ENCODE assay signal across 10 cellular contexts in the genomic region with DNA sequence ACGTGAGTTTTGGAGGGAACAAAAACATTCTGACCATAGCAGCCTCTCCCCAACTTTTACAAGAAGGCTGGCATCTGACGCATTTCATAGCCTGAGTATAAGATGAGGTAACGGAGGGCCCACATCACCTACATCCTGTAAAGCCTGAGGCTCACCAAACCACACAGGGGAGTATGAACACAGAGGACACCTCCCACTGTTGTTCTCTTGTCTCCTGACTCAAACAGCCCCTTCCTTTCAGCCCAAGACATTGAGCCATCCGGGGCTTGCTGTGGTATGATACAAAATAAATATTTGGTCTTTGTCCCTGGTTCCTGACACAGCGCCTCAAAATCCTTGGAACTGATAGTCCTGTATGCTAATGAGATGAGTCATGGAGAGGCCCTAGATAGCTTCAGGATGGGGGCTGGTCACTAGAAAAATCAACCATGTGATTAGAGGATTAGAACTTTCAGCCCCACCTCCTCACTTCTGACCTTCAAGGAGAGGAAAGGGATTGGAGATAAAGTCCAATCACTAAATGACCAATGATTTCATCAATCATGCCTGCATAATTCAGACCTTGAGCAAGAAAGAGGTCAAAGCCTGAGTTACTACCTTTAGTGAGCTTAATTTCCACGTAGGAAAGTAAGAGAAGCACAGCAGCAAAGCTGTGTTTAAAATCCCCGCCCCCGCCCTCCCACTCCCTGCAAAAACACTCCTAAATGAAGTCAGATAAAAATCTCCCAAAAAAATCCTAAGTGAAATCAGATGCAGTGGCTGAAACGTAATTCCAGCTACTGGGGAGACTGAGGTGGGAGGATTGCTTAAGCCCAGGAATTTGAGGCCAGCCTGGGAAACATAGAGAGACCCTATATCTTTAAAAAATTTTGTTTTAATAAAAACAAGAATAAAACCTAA.
A peak's percentile ranks its signal among the peaks of the same experiment; 100 is the strongest.
DNase-seq lines count a peak whose midpoint lies in the region; ATAC-seq and TF ChIP-seq lines count a peak whose summit lies in the region.
"Had no signal": no experiment of that assay in that cellular context is flagged by ENCODE, and none has a peak within 500 bp of the region (broad histone marks: within the 10 kb centered on the region; RNA-seq: fewer than 3 reads in every experiment).

No MANE protein-coding gene starts in this region.

- no peak for TF ChIP-seq CTCF in fibroblast of villous mesenchyme (IDR thresholded peaks at IDR 0.05; ENCODE audit: insufficient read depth, low read depth, low read length)

- H3K4me3 Mint-ChIP-seq in activated CD4-positive, alpha-beta T cell treated with anti-CD3 and anti-CD28 coated beads for 36 hours, result no peak overlapping the region
- peak overlapping the region; percentile 47 for H3K4me3 Mint-ChIP-seq in activated CD8-positive, alpha-beta T cell treated with anti-CD3 and anti-CD28 coated beads, Interleukin-2, amount 10 ng/mL, durations not matched to agents 7 days and 5 days
- H3K4me3 Mint-ChIP-seq in stimulated activated effector memory CD8-positive, alpha-beta T cell treated with anti-CD3 and anti-CD28 coated beads, Interleukin-12 subunit alpha, Interleukin-12 subunit beta, amount 100 ng/mL, for 72 hours, result peak overlapping the region; percentile 58
- H3K4me3 Mint-ChIP-seq: activated naive CD4-positive, alpha-beta T cell treated with anti-CD3 and anti-CD28 coated beads, Interleukin-2, amount 50 U/mL, for 24 hours had no signal

- peaks cover 3% of the 10 kb centered on the region for H3K27me3 Mint-ChIP-seq in activated CD4-positive, alpha-beta T cell treated with anti-CD3 and anti-CD28 coated beads for 36 hours
- H3K27me3 Mint-ChIP-seq in activated CD8-positive, alpha-beta T cell treated with anti-CD3 and anti-CD28 coated beads, Interleukin-2, amount 10 ng/mL, durations not matched to agents 7 days and 5 days (ENCODE audit: low read depth), result no peaks in the 10 kb centered on the region
- H3K27me3 Mint-ChIP-seq: activated naive CD4-positive, alpha-beta T cell treated with anti-CD3 and anti-CD28 coated beads, Interleukin-2, amount 50 U/mL, for 24 hours had no signal

- CTCF ChIA-PET in activated CD4-positive, alpha-beta T cell treated with anti-CD3 and anti-CD28 coated beads for 36 hours (lab: Charles Lee), result interaction anchor here (0.7 to 5.6 kb wide), 14 partner anchors 8 to 1070 kb away, joined by 3 to 30 read pairs (median 3); no protein-coding TSS in a partner anchor
- CTCF ChIA-PET in activated CD8-positive, alpha-beta T cell treated with anti-CD3 and anti-CD28 coated beads, Interleukin-2, amount 10 ng/mL, durations not matched to agents 7 days and 5 days (lab: Charles Lee), result interaction anchor here (1.1 to 6.5 kb wide), 9 partner anchors 9 to 611 kb away, joined by 3 to 69 read pairs (median 5); no protein-coding TSS in a partner anchor

- H3K36me3 Mint-ChIP-seq in activated CD4-positive, alpha-beta T cell treated with anti-CD3 and anti-CD28 coated beads for 36 hours (ENCODE audit: low read depth), result no peaks in the 10 kb centered on the region
- peaks cover 5% of the 10 kb centered on the region for H3K36me3 Mint-ChIP-seq in activated CD8-positive, alpha-beta T cell treated with anti-CD3 and anti-CD28 coated beads, Interleukin-2, amount 10 ng/mL, durations not matched to agents 7 days and 5 days (ENCODE audit: low read depth)
- H3K36me3 Mint-ChIP-seq in stimulated activated effector memory CD8-positive, alpha-beta T cell treated with anti-CD3 and anti-CD28 coated beads, Interleukin-12 subunit alpha, Interleukin-12 subunit beta, amount 100 ng/mL, for 72 hours, result no peaks in the 10 kb centered on the region
- H3K36me3 Mint-ChIP-seq: activated naive CD4-positive, alpha-beta T cell treated with anti-CD3 and anti-CD28 coated beads, Interleukin-2, amount 50 U/mL, for 24 hours had no signal

- intact Hi-C loops in activated CD4-positive, alpha-beta T cell treated with anti-CD3 and anti-CD28 coated beads for 36 hours (cut with DNase I, micrococcal nuclease), result loop anchor here (1.0 to 5.0 kb wide), 8 partner anchors 75 to 412 kb away; a partner anchor contains a TSS

- POLR2A ChIA-PET in activated CD4-positive, alpha-beta T cell treated with anti-CD3 and anti-CD28 coated beads for 36 hours (lab: Charles Lee), result interaction anchor here (1.7 kb wide), 1 partner anchor 178 kb away, joined by 4 read pairs; no protein-coding TSS in a partner anchor
- POLR2A ChIA-PET in activated CD8-positive, alpha-beta T cell treated with anti-CD3 and anti-CD28 coated beads, Interleukin-2, amount 10 ng/mL, durations not matched to agents 7 days and 5 days (lab: Charles Lee), result interaction anchor here (1.7 to 3.2 kb wide), 3 partner anchors 21 to 182 kb away, joined by 4 to 49 read pairs (median 10); a partner anchor contains a TSS

- peak; percentile 86 for ATAC-seq in activated CD4-positive, alpha-beta T cell treated with anti-CD3 and anti-CD28 coated beads for 36 hours
- peak; percentile 88 for ATAC-seq in activated CD8-positive, alpha-beta T cell treated with anti-CD3 and anti-CD28 coated beads, Interleukin-2, amount 10 ng/mL, durations not matched to agents 7 days and 5 days
- ATAC-seq in stimulated activated effector memory CD8-positive, alpha-beta T cell treated with anti-CD3 and anti-CD28 coated beads, Interleukin-12 subunit alpha, Interleukin-12 subunit beta, amount 100 ng/mL, for 72 hours, result peak; percentile 96
- no peak for ATAC-seq in HG03457 (IDR thresholded peaks at IDR 0.05; ENCODE audit: unreplicated experiment)
- no peak for ATAC-seq in GM19023 (IDR thresholded peaks at IDR 0.05; ENCODE audit: unreplicated experiment)
- no peak for ATAC-seq in GM18519 (IDR thresholded peaks at IDR 0.05; ENCODE audit: low FRiP score, unreplicated experiment)
- ATAC-seq: psoas muscle had no signal

- peak overlapping the region; percentile 88 for H3K27ac Mint-ChIP-seq in activated CD4-positive, alpha-beta T cell treated with anti-CD3 and anti-CD28 coated beads for 36 hours
- H3K27ac Mint-ChIP-seq in activated CD8-positive, alpha-beta T cell treated with anti-CD3 and anti-CD28 coated beads, Interleukin-2, amount 10 ng/mL, durations not matched to agents 7 days and 5 days, result peak overlapping the region; percentile 96
- peak overlapping the region; percentile 95 for H3K27ac Mint-ChIP-seq in stimulated activated effector memory CD8-positive, alpha-beta T cell treated with anti-CD3 and anti-CD28 coated beads, Interleukin-12 subunit alpha, Interleukin-12 subunit beta, amount 100 ng/mL, for 72 hours
- H3K27ac Mint-ChIP-seq: activated naive CD4-positive, alpha-beta T cell treated with anti-CD3 and anti-CD28 coated beads, Interleukin-2, amount 50 U/mL, for 24 hours had no signal

- H3K4me1 Mint-ChIP-seq in activated CD4-positive, alpha-beta T cell treated with anti-CD3 and anti-CD28 coated beads for 36 hours, result peaks cover 32% of the 10 kb centered on the region
- H3K4me1 Mint-ChIP-seq in activated CD8-positive, alpha-beta T cell treated with anti-CD3 and anti-CD28 coated beads, Interleukin-2, amount 10 ng/mL, durations not matched to agents 7 days and 5 days (ENCODE audit: low read depth), result peaks cover 58% of the 10 kb centered on the region
- peaks cover 51% of the 10 kb centered on the region for H3K4me1 Mint-ChIP-seq in stimulated activated effector memory CD8-positive, alpha-beta T cell treated with anti-CD3 and anti-CD28 coated beads, Interleukin-12 subunit alpha, Interleukin-12 subunit beta, amount 100 ng/mL, for 72 hours

- no peak overlapping the region for H3K4me3 ChIP-seq in fibroblast of villous mesenchyme (ENCODE audit: low read depth, low read length)
- H3K4me3 ChIP-seq: psoas muscle had no signal

- peak; percentile 78 for DNase-seq in activated CD4-positive, alpha-beta T cell treated with anti-CD3 and anti-CD28 coated beads for 36 hours
- DNase-seq in activated CD4-positive, alpha-beta T cell treated with anti-CD3 and anti-CD28 coated beads for 1 hour, result no peak
- peak; percentile 89 for DNase-seq in activated CD8-positive, alpha-beta T cell treated with anti-CD3 and anti-CD28 coated beads, Interleukin-2, amount 10 ng/mL, durations not matched to agents 7 days and 5 days
- DNase-seq in fibroblast of villous mesenchyme (ENCODE audit: low read depth), result peak; percentile 76
- DNase-seq in stimulated activated effector memory CD8-positive, alpha-beta T cell treated with anti-CD3 and anti-CD28 coated beads, Interleukin-12 subunit alpha, Interleukin-12 subunit beta, amount 100 ng/mL, for 72 hours (ENCODE audit: low spot score in 2 of 2), result peak; percentile 15 to 77
- DNase-seq: psoas muscle had no signal

- H3K9me3 Mint-ChIP-seq in activated CD4-positive, alpha-beta T cell treated with anti-CD3 and anti-CD28 coated beads for 36 hours (ENCODE audit: low read depth), result no peaks in the 10 kb centered on the region
- no peaks in the 10 kb centered on the region for H3K9me3 Mint-ChIP-seq in activated CD8-positive, alpha-beta T cell treated with anti-CD3 and anti-CD28 coated beads, Interleukin-2, amount 10 ng/mL, durations not matched to agents 7 days and 5 days (ENCODE audit: insufficient read depth)
- no peaks in the 10 kb centered on the region for H3K9me3 Mint-ChIP-seq in stimulated activated effector memory CD8-positive, alpha-beta T cell treated with anti-CD3 and anti-CD28 coated beads, Interleukin-12 subunit alpha, Interleukin-12 subunit beta, amount 100 ng/mL, for 72 hours
- H3K9me3 Mint-ChIP-seq: activated naive CD4-positive, alpha-beta T cell treated with anti-CD3 and anti-CD28 coated beads, Interleukin-2, amount 50 U/mL, for 24 hours had no signal

Comparison
In these comparisons a context has a peak if more than half of its experiments do, and no peak if none do; other contexts are left out.
1. ATAC-seq: peak in activated CD4-positive, alpha-beta T cell treated with anti-CD3 and anti-CD28 coated beads for 36 hours (single experiment), activated CD8-positive, alpha-beta T cell treated with anti-CD3 and anti-CD28 coated beads, Interleukin-2, amount 10 ng/mL, durations not matched to agents 7 days and 5 days (single experiment) and stimulated activated effector memory CD8-positive, alpha-beta T cell treated with anti-CD3 and anti-CD28 coated beads, Interleukin-12 subunit alpha, Interleukin-12 subunit beta, amount 100 ng/mL, for 72 hours (single experiment); none in HG03457 (single experiment), GM19023 (single experiment) and GM18519 (single experiment).
2. Peak in every context shown above with its lines, with median percentiles within 50 percentile points of each other: H3K27ac Mint-ChIP-seq.